ENCODE assay signal across 24 cellular contexts in the genomic region with DNA sequence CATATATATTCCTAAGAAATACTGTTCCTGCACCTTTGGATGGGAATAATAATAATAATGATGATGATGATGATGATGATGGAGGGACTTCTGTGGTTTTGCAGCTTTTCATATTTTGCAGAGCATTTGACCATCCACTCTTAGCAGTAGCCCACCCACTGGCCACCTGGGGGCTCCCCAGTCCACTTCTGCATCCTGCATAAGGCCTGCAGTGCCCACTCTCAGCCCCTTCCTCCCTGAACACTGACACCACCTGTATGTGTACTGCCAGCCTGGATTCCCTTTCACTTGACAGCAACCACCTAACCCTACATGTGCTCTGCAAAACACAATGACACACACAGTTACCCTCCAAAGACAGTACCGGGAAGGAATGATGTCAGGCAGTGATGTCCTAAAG.
DNase-seq lines count a peak whose midpoint lies in the region; ATAC-seq and TF ChIP-seq lines count a peak whose summit lies in the region.
"Had no signal": no experiment of that assay in that cellular context is flagged by ENCODE, and none has a peak within 500 bp of the region (broad histone marks: within the 10 kb centered on the region; RNA-seq: fewer than 3 reads in every experiment).

No MANE protein-coding gene starts in this region.

- H3K4me3 Mint-ChIP-seq in progenitor cell of endocrine pancreas (ENCODE audit: low read depth), result no peak overlapping the region
- H3K4me3 Mint-ChIP-seq: activated B cell treated with CpG ODN at 0.5 μM for 24 hours; activated T-helper 1 cell treated with anti-CD3 and anti-CD28 coated beads, Interleukin-12 subunit alpha, Interleukin-12 subunit beta, Interleukin-2, Interleukin-4 antibody, amounts not matched to agents 30 ng/mL and 10 ng/mL and 1 ng/mL, durations not matched to agents 14 hours and 24 hours and 36 hours; CD4-positive, alpha-beta memory T cell had no signal

- in situ Hi-C loops in SK-MEL-5 (cut with HindIII; ENCODE audit: low pct_unique_long_range_greater_than_20kb, low sequenced_read_pairs), result no loop called here

- DNase-seq in NCI-H82 (lab: John Stamatoyannopoulos, UW), result peak; percentile 46
- DNase-seq in NCI-H82 treated with DMSO at 0.1 percent for 48 hours (lab: John Stamatoyannopoulos, UW; ENCODE audit: unreplicated experiment), result no peak
- DNase-seq in SK-MEL-5 (ENCODE audit: low read depth, low spot score), result peak; percentile 25
- no peak for DNase-seq in epithelial cell of proximal tubule (ENCODE audit: low read depth)
- no peak for DNase-seq in progenitor cell of endocrine pancreas (ENCODE audit: low spot score, unreplicated experiment)
- DNase-seq: activated B cell treated with CpG ODN at 0.5 μM for 24 hours; activated CD4-positive, alpha-beta T cell treated with anti-CD3 and anti-CD28 coated beads, Interleukin-2, amount 50 U/mL, for 4 hours; activated naive CD4-positive, alpha-beta T cell treated with anti-CD3 and anti-CD28 coated beads, Interleukin-2, amount 50 U/mL, for 16 hours; CD4-positive, alpha-beta memory T cell; effector CD8-positive, alpha-beta T cell; NCI-H1694 treated with DMSO at 0.1 percent for 48 hours; NCI-H2171 treated with DMSO at 0.1 percent for 48 hours; NCI-H526; psoas muscle; RPMI8226; upper lobe of right lung had no signal

- TF ChIP-seq CTCF in epithelial cell of proximal tubule (conservative IDR thresholded peaks at IDR 0.05; ENCODE audit: low read depth, low read length), result peak; percentile 36
- TF ChIP-seq CTCF in progenitor cell of endocrine pancreas (IDR thresholded peaks at IDR 0.05; ENCODE audit: unreplicated experiment), result peak; percentile 26

- H3K4me3 ChIP-seq in epithelial cell of proximal tubule (ENCODE audit: low read depth, low read length), result no peak overlapping the region
- H3K4me3 ChIP-seq: gastroesophageal sphincter, lung, psoas muscle, skin epidermis, upper lobe of right lung had no signal

- no peak for ATAC-seq in HG03460 (IDR thresholded peaks at IDR 0.05; ENCODE audit: unreplicated experiment)
- ATAC-seq in HG03565 (IDR thresholded peaks at IDR 0.05; ENCODE audit: unreplicated experiment), result no peak
- no peak for ATAC-seq in GM21786 (IDR thresholded peaks at IDR 0.05; ENCODE audit: unreplicated experiment)
- ATAC-seq: esophagus mucosa, gastroesophageal sphincter, psoas muscle, upper lobe of right lung had no signal

- H3K27me3 Mint-ChIP-seq in progenitor cell of endocrine pancreas, result peaks cover 74% of the 10 kb centered on the region
- H3K27me3 Mint-ChIP-seq: activated B cell treated with CpG ODN at 0.5 μM for 24 hours; CD4-positive, alpha-beta memory T cell had no signal

- peaks cover 3% of the 10 kb centered on the region for H3K9me3 Mint-ChIP-seq in progenitor cell of endocrine pancreas (ENCODE audit: low read depth)

- H3K36me3 Mint-ChIP-seq in progenitor cell of endocrine pancreas (ENCODE audit: insufficient read depth), result no peaks in the 10 kb centered on the region

- no peaks in the 10 kb centered on the region for H3K4me1 Mint-ChIP-seq in progenitor cell of endocrine pancreas (ENCODE audit: low read depth)
- H3K4me1 Mint-ChIP-seq: activated B cell treated with CpG ODN at 0.5 μM for 24 hours; CD4-positive, alpha-beta memory T cell had no signal

- no peak overlapping the region for H3K27ac Mint-ChIP-seq in progenitor cell of endocrine pancreas
- H3K27ac Mint-ChIP-seq: activated B cell treated with CpG ODN at 0.5 μM for 24 hours; activated T-helper 1 cell treated with anti-CD3 and anti-CD28 coated beads, Interleukin-12 subunit alpha, Interleukin-12 subunit beta, Interleukin-2, Interleukin-4 antibody, amounts not matched to agents 30 ng/mL and 10 ng/mL and 1 ng/mL, durations not matched to agents 14 hours and 24 hours and 36 hours had no signal

Comparison
In these comparisons a context has a peak if more than half of its experiments do, and no peak if none do; other contexts are left out.
1. DNase-seq: peak in NCI-H82 (single experiment) and SK-MEL-5 (single experiment); none in NCI-H82 treated with DMSO at 0.1 percent for 48 hours (single experiment), epithelial cell of proximal tubule (single experiment) and progenitor cell of endocrine pancreas (single experiment).